In the genomic region with DNA sequence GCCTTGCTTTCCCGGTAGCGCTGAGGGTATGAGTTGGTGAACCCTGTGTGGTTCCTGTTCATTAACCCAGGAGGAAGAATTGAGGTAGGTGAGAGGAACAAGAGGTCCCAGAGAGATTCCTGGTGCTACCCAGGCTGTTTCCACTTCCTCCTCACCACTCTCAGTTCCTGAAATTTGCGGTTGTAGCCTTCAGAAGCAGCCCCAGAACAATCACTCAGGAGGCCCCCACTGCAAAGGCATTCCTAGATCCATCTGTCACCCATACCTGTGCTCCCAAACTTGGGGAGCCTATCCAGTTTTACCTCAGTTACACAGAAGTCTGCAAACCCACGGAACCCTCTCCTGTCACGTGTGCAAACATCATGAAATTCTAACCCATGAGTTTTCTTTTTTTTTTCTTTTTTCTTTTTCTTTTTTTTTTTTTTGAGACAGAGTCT, we compare ENCODE assay signal across 11 cellular contexts. TPM values are rescaled to one million over a fixed set of nuclear protein-coding genes. Genes with fewer than 3 reads are reported as not detected.
DNase-seq lines count a peak whose midpoint lies in the region; ATAC-seq and TF ChIP-seq lines count a peak whose summit lies in the region.
"Had no signal": no experiment of that assay in that cellular context is flagged by ENCODE, and none has a peak within 500 bp of the region (broad histone marks: within the 10 kb centered on the region; RNA-seq: fewer than 3 reads in every experiment).

No MANE protein-coding gene starts in this region.

- H3K27ac Mint-ChIP-seq in nephron progenitor cell, result peak overlapping the region; percentile 36
- H3K27ac Mint-ChIP-seq: activated naive CD8-positive, alpha-beta T cell; HFFc6 had no signal

- H3K4me1 Mint-ChIP-seq in nephron progenitor cell, result peaks cover 12% of the 10 kb centered on the region

- TF ChIP-seq RAD21 in Ishikawa (IDR thresholded peaks at IDR 0.05; ENCODE audit: low read depth), result no peak

- no peak for DNase-seq in nephron progenitor cell
- DNase-seq in DMS53 (lab: John Stamatoyannopoulos, UW), result no peak
- DNase-seq in activated CD8-positive, alpha-beta memory T cell treated with anti-CD3 and anti-CD28 coated beads for 24 hours, result no peak
- no peak for DNase-seq in stimulated activated CD4-positive, alpha-beta T cell treated with anti-CD3 and anti-CD28 coated beads, Interleukin-4, amount 100 ng/mL, for 24 hours
- no peak for DNase-seq in dorsolateral prefrontal cortex
- DNase-seq: HFFc6, SHP77 treated with DMSO at 0.1 percent for 48 hours had no signal

- no peaks in the 10 kb centered on the region for H3K9me3 Mint-ChIP-seq in nephron progenitor cell
- H3K9me3 Mint-ChIP-seq: HFFc6 had no signal

- no peak overlapping the region for H3K27ac ChIP-seq in dorsolateral prefrontal cortex

- H3K27me3 Mint-ChIP-seq in nephron progenitor cell (ENCODE audit: low read depth, poor library complexity), result peaks cover 21% of the 10 kb centered on the region
- H3K27me3 Mint-ChIP-seq: activated naive CD8-positive, alpha-beta T cell had no signal

- no peak overlapping the region for H3K4me3 ChIP-seq in dorsolateral prefrontal cortex

- no peaks in the 10 kb centered on the region for H3K36me3 Mint-ChIP-seq in nephron progenitor cell (ENCODE audit: low read depth)
- H3K36me3 Mint-ChIP-seq: activated naive CD8-positive, alpha-beta T cell had no signal

- no peaks in the 10 kb centered on the region for H3K27me3 ChIP-seq in dorsolateral prefrontal cortex

- no peak overlapping the region for H3K4me3 Mint-ChIP-seq in nephron progenitor cell
- H3K4me3 Mint-ChIP-seq: activated naive CD8-positive, alpha-beta T cell; HFFc6 had no signal

- no peak for TF ChIP-seq EP300 in Ishikawa (IDR thresholded peaks at IDR 0.05; ENCODE audit: borderline replicate concordance)

- intact Hi-C loops in dorsolateral prefrontal cortex (cut with DNase I), result loop anchor here in 1 of 2 donors (10.0 kb wide), 1 partner anchor 341 kb away; no protein-coding TSS in a partner anchor

- ATAC-seq in GM18909 (IDR thresholded peaks at IDR 0.05; ENCODE audit: poor library complexity, unreplicated experiment) (peak; percentile 82), HG02588 (IDR thresholded peaks at IDR 0.05; ENCODE audit: unreplicated experiment) (peak; percentile 67)

- TF ChIP-seq CTCF in nephron progenitor cell (IDR thresholded peaks at IDR 0.05) (no peak), dorsolateral prefrontal cortex (IDR thresholded peaks at IDR 0.05 in 54 of 56, conservative IDR thresholded peaks at IDR 0.05 in 2 of 56; ENCODE audit: low read depth in 1 of 56, partially characterized antibody in 56 of 56) (no peak)

TF ChIP-seq in Ishikawa, 13 proteins besides CTCF, POLR2A, EP300 and RAD21:
- no peak for TF ChIP-seq TEAD4 (IDR thresholded peaks at IDR 0.05)
- TF ChIP-seq, protein P1, sequence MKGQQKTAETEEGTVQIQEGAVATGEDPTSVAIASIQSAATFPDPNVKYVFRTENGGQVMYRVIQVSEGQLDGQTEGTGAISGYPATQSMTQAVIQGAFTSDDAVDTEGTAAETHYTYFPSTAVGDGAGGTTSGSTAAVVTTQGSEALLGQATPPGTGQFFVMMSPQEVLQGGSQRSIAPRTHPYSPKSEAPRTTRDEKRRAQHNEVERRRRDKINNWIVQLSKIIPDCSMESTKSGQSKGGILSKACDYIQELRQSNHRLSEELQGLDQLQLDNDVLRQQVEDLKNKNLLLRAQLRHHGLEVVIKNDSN (IDR thresholded peaks at IDR 0.05), result 0 out of 2 replicates have a peak, but pooled peaks have one; percentile 15
TF ChIP-seq in Ishikawa: peak in this region for 1.

RNA-seq across cellular contexts. Expression of a gene that starts 9.0 kb away (rescaled TPM):
- 100 to 1,000 TPM in 115 of 120 experiments, 10 to 100 TPM in 5; 77.5 to 992 (median 272) TPM for total RNA-seq in dorsolateral prefrontal cortex
